ENCODE assay signal across 10 cellular contexts in genomic region chr1:24515581-24516241, GRCh38. TPM values are rescaled to one million over a fixed set of nuclear protein-coding genes. Genes with fewer than 3 reads are reported as not detected.
DNase-seq lines count a peak whose midpoint lies in the region; ATAC-seq and TF ChIP-seq lines count a peak whose summit lies in the region.
"Not testable (repeated sequence)": the region's sequence is repeated elsewhere in the genome, so short reads cannot be mapped to it uniquely, and the experiment has no call there.
"Had no signal": no experiment of that assay in that cellular context is flagged by ENCODE, and none has a peak within 500 bp of the region (broad histone marks: within the 10 kb centered on the region; RNA-seq: fewer than 3 reads in every experiment).

No MANE protein-coding gene starts in this region.

- H3K9me3 Mint-ChIP-seq in activated CD4-positive, alpha-beta memory T cell treated with anti-CD3 and anti-CD28 coated beads for 36 hours; naive thymus-derived CD4-positive, alpha-beta T cell: not testable (repeated sequence)

- not testable (repeated sequence) for H3K4me3 ChIP-seq in breast epithelium; fibroblast of the aortic adventitia (ENCODE audit: low read depth, low read length); naive thymus-derived CD4-positive, alpha-beta T cell (ENCODE audit: low read length)

- CTCF ChIA-PET in activated CD4-positive, alpha-beta memory T cell treated with anti-CD3 and anti-CD28 coated beads for 36 hours (lab: Charles Lee) = interaction anchor here (0.8 to 2.6 kb wide), 7 partner anchors 11 to 101 kb away, joined by 3 to 30 read pairs (median 4); partner anchors contain the start of genes NIPAL3 and RCAN3
- CTCF ChIA-PET in naive thymus-derived CD4-positive, alpha-beta T cell (lab: Charles Lee) = interaction anchor here (0.7 to 1.5 kb wide), 8 partner anchors 10 to 103 kb away, joined by 3 to 7 read pairs (median 4); no protein-coding TSS in a partner anchor

- DNase-seq in Daoy (ENCODE audit: low read depth) (peak; percentile 82), HPDE6-E6E7 (ENCODE audit: extremely low spot score) (peak; percentile 80), RPMI7951 (ENCODE audit: low read depth) (peak; percentile 92), breast epithelium (ENCODE audit: low spot score in 2 of 2) (peak; percentile 80 to 81), fibroblast of the aortic adventitia (ENCODE audit: low read depth) (peak; percentile 15)
- not testable (repeated sequence) for DNase-seq in activated CD4-positive, alpha-beta memory T cell treated with anti-CD3 and anti-CD28 coated beads for 36 hours; naive thymus-derived CD4-positive, alpha-beta T cell

- not testable (repeated sequence) for H3K4me3 Mint-ChIP-seq in activated CD4-positive, alpha-beta memory T cell treated with anti-CD3 and anti-CD28 coated beads for 36 hours
- H3K4me3 Mint-ChIP-seq in naive thymus-derived CD4-positive, alpha-beta T cell = peak overlapping the region in 8 of 10 donors; percentile 44 to 84 (median 68)

- H3K27ac Mint-ChIP-seq in activated CD4-positive, alpha-beta memory T cell treated with anti-CD3 and anti-CD28 coated beads for 36 hours = peak overlapping the region; percentile 16
- H3K27ac Mint-ChIP-seq in naive thymus-derived CD4-positive, alpha-beta T cell = peak overlapping the region in 7 of 9 donors; percentile 22 to 93 (median 83)

- not testable (repeated sequence) for H3K36me3 ChIP-seq in breast epithelium
- peaks cover 3 to 32% (median 8%) of the 10 kb centered on the region in 3 experiments for H3K36me3 ChIP-seq in naive thymus-derived CD4-positive, alpha-beta T cell (ENCODE audit: control insufficient read depth in 2 of 3, insufficient read depth in 3 of 3, low read length in 3 of 3)

- peaks cover 64% of the 10 kb centered on the region for H3K4me1 Mint-ChIP-seq in activated CD4-positive, alpha-beta memory T cell treated with anti-CD3 and anti-CD28 coated beads for 36 hours (ENCODE audit: low read depth)
- H3K4me1 Mint-ChIP-seq in naive thymus-derived CD4-positive, alpha-beta T cell = peaks cover 35 to 93% (median 76%) of the 10 kb centered on the region in 7 donors

- not testable (repeated sequence) for TF ChIP-seq POLR2A in breast epithelium (IDR thresholded peaks at IDR 0.05)

- POLR2A ChIA-PET in activated CD4-positive, alpha-beta memory T cell treated with anti-CD3 and anti-CD28 coated beads for 36 hours (lab: Charles Lee) = interaction anchor here (0.7 to 1.2 kb wide), 2 partner anchors 11 to 34 kb away, joined by 3 read pairs; no protein-coding TSS in a partner anchor
- POLR2A ChIA-PET in naive thymus-derived CD4-positive, alpha-beta T cell (lab: Charles Lee) = interaction anchor here (0.5 to 27.5 kb wide), 10 partner anchors 9 to 733 kb away, joined by 3 to 929 read pairs (median 4); partner anchors contain the start of gene RCAN3

- ATAC-seq in naive thymus-derived CD4-positive, alpha-beta T cell = not testable (repeated sequence)

- not testable (repeated sequence) for H3K27me3 ChIP-seq in breast epithelium; naive thymus-derived CD4-positive, alpha-beta T cell (ENCODE audit: control insufficient read depth in 2 of 2, insufficient read depth in 2 of 2, low read length in 2 of 2)

- H3K36me3 Mint-ChIP-seq in activated CD4-positive, alpha-beta memory T cell treated with anti-CD3 and anti-CD28 coated beads for 36 hours = peaks cover 40% of the 10 kb centered on the region
- peaks cover 14 to 53% (median 37%) of the 10 kb centered on the region in 5 donors for H3K36me3 Mint-ChIP-seq in naive thymus-derived CD4-positive, alpha-beta T cell

- H3K27me3 Mint-ChIP-seq in activated CD4-positive, alpha-beta memory T cell treated with anti-CD3 and anti-CD28 coated beads for 36 hours; naive thymus-derived CD4-positive, alpha-beta T cell: not testable (repeated sequence)

- not testable (repeated sequence) for H3K9me3 ChIP-seq in breast epithelium; naive thymus-derived CD4-positive, alpha-beta T cell (ENCODE audit: control insufficient read depth in 2 of 3, low read length in 3 of 3)

- not testable (repeated sequence) for H3K4me1 ChIP-seq in breast epithelium
- H3K4me1 ChIP-seq in naive thymus-derived CD4-positive, alpha-beta T cell (ENCODE audit: control insufficient read depth in 2 of 2, insufficient read depth in 2 of 2, low read length in 2 of 2) = peaks cover 18 to 66% of the 10 kb centered on the region in 2 donors

- H3K27ac ChIP-seq in 22Rv1 (peak overlapping the region; percentile 48), breast epithelium (peak overlapping the region; percentile 40 to 61)
- not testable (repeated sequence) for H3K27ac ChIP-seq in naive thymus-derived CD4-positive, alpha-beta T cell (ENCODE audit: low read depth, low read length)

- not testable (repeated sequence) for TF ChIP-seq CTCF in 22Rv1 (IDR thresholded peaks at IDR 0.05); breast epithelium (IDR thresholded peaks at IDR 0.05); fibroblast of the aortic adventitia (IDR thresholded peaks at IDR 0.05; ENCODE audit: insufficient read depth, low read length)

- intact Hi-C loops in activated CD4-positive, alpha-beta memory T cell treated with anti-CD3 and anti-CD28 coated beads for 36 hours (cut with micrococcal nuclease); naive thymus-derived CD4-positive, alpha-beta T cell (cut with micrococcal nuclease): not testable (repeated sequence)
- intact Hi-C loops in breast epithelium (cut with DNase I; ENCODE audit: low total_unique reads) = loop anchor here (5.0 kb wide), 1 partner anchor 88 kb away; no protein-coding TSS in a partner anchor

RNA-seq across cellular contexts. Expression of gene RCAN3, which starts 13.1 kb away (rescaled TPM):
- 10.5 and 11.3 TPM in 2 replicates for total RNA-seq in Daoy (2014; rRNA removed; shearing (Covaris generic))
- 19.2 and 19.6 TPM in 2 replicates for total RNA-seq in RPMI7951 (2014; rRNA removed; shearing (Covaris generic))
- total RNA-seq in activated CD4-positive, alpha-beta memory T cell treated with anti-CD3 and anti-CD28 coated beads for 36 hours = 10 to 100 TPM; 71.3 to 78.8 TPM
- 10 to 100 TPM in 1 of 3 donors, 1 to 10 TPM in 2; 5.0 to 22.7 (median 8.8) TPM for total RNA-seq in breast epithelium
- total RNA-seq in fibroblast of the aortic adventitia (ENCODE audit: low replicate concordance) = 5.1 and 17.7 TPM in 2 replicates
- total RNA-seq in naive thymus-derived CD4-positive, alpha-beta T cell = 100 to 1,000 TPM in 4 of 5 experiments, 10 to 100 TPM in 1; 68.5 to 247 (median 183) TPM
- 100 to 1,000 TPM; 171 to 179 TPM for polyA plus RNA-seq in naive thymus-derived CD4-positive, alpha-beta T cell

RNA-seq across cellular contexts. Expression of gene NCMAP, which starts 40.2 kb away (rescaled TPM):
- total RNA-seq in Daoy (2014; rRNA removed; shearing (Covaris generic)) = not detected in 2 replicates
- not detected in 2 replicates for total RNA-seq in RPMI7951 (2014; rRNA removed; shearing (Covaris generic))
- under 1 TPM; 0.05 to 0.07 TPM for total RNA-seq in activated CD4-positive, alpha-beta memory T cell treated with anti-CD3 and anti-CD28 coated beads for 36 hours
- total RNA-seq in breast epithelium (1 to 10 TPM in 1 of 3 donors, under 1 TPM in 2; 0.16 to 8.2 (median 0.98) TPM), fibroblast of the aortic adventitia (ENCODE audit: low replicate concordance) (not detected in 2 replicates)
- total RNA-seq in naive thymus-derived CD4-positive, alpha-beta T cell = under 1 TPM in 1 of 5 experiments, not detected in 4; 0.13 TPM
- polyA plus RNA-seq in naive thymus-derived CD4-positive, alpha-beta T cell = under 1 TPM; 0.10 to 0.12 TPM
- total RNA-seq: natural killer cell treated with Interleukin-12 subunit alpha and Interleukin-12 subunit beta and Interleukin-15 and Interleukin-18, amount 100 ng/mL, for 72 hours; posterior vena cava had no signal
